In the genomic region with DNA sequence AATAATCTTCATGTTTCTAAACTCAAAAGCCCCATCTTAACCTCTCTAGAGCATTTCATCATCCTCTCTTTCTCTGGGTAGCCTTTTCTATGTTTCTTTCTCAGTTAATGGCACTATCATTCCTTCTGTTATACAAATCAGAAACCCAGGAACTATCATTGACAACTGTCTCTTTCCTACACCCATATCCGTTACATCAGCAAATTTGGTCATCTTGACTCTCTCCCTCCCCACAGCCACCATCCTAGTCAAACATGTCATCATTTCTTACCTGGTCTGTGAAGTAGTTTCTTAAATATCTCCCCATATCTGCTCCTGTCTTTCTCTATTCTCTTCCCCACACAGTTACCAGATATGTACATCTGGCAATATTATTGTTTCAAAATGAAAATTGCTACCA, we compare ENCODE assay signal across 11 cellular contexts.
"Had no signal": no experiment of that assay in that cellular context is flagged by ENCODE, and none has a peak within 500 bp of the region (broad histone marks: within the 10 kb centered on the region; RNA-seq: fewer than 3 reads in every experiment).

No MANE protein-coding gene starts in this region.

- DNase-seq: GM23248, GOT3, H7, H9, HCEC 1CT, HFFc6 had no signal

- ATAC-seq: GM23338, HCT116 had no signal

- H3K36me3 ChIP-seq: HAP-1 had no signal

- H3K9me3 ChIP-seq: HAP-1 had no signal

- H3K9ac ChIP-seq: GM23248 had no signal

- H2AFZ ChIP-seq: GM23248, GM23338 had no signal

- H3K4me2 ChIP-seq: GM23338 had no signal

- H3K4me1 ChIP-seq: HAP-1 had no signal

- H3K27ac ChIP-seq: GM23248 had no signal

- H3K4me3 ChIP-seq: GM23248, GM23338, HAP-1 had no signal

- FAIRE-seq: H1, H54 had no signal
